Comparison of ENCODE assay signal across 21 cellular contexts in the genomic region with DNA sequence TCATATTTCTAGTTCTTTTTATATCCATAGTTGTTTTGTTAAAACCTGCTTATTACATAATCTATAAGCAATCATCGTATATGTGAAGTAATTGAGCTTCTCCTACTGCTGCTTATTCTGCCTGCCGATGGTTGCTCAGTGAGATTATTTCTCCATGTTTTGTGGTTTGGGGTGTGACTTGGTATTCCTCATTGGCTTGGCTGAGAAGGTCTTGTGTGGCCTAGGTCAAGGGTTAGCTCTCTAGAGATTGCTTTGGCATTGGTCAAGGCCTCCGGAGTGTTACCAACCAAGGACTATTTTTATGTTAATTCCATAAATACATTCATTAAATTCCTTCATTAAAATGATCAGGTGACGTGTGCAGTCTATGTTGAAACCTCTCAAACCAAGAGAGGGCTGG.
"Had no signal": no experiment of that assay in that cellular context is flagged by ENCODE, and none has a peak within 500 bp of the region (broad histone marks: within the 10 kb centered on the region; RNA-seq: fewer than 3 reads in every experiment).

No MANE protein-coding gene starts in this region.

- DNase-seq: activated CD4-positive, alpha-beta T cell treated with anti-CD3 and anti-CD28 coated beads for 36 hours; activated CD4-positive, alpha-beta T cell treated with anti-CD3 and anti-CD28 coated beads, Interleukin-2, amount 50 U/mL, for 4 hours; activated CD4-positive, CD25-positive, alpha-beta regulatory T cell; activated effector memory CD4-positive, alpha-beta T cell treated with Interleukin-2 at 50 U/mL for 16 hours; activated naive CD4-positive, alpha-beta T cell treated with Interleukin-2 at 50 U/mL for 16 hours; activated naive CD8-positive, alpha-beta T cell treated with anti-CD3 and anti-CD28 coated beads, Interleukin-2, amount 10 ng/mL, durations not matched to agents 7 days and 5 days; activated T-cell treated with anti-CD3 and anti-CD28 coated beads for 4 hours; dorsolateral prefrontal cortex; effector memory CD4-positive, alpha-beta T cell; head of caudate nucleus; hippocampal formation; left cardiac atrium; left ventricle myocardium superior; naive thymus-derived CD4-positive, alpha-beta T cell; pancreas; retina; sigmoid colon; stimulated activated CD4-positive, alpha-beta T cell treated with anti-CD3 and anti-CD28 coated beads, Interleukin-1b, Interleukin-23, amount 100 ng/mL, for 48 hours; stimulated activated naive B cell treated with anti-CD40 and anti-IgM and Interleukin-4, amounts not matched to agents 10 μg/mL and 1 μg/mL and 100 μg/mL, for 72 hours; stomach; thyroid gland had no signal
